ENCODE assay signal across 15 cellular contexts in genomic region chr13:40615619-40616018, GRCh38. TPM values are rescaled to one million over a fixed set of nuclear protein-coding genes. Genes with fewer than 3 reads are reported as not detected.
DNase-seq lines count a peak whose midpoint lies in the region; ATAC-seq, FAIRE-seq and TF ChIP-seq lines count a peak whose summit lies in the region.
"Had no signal": no experiment of that assay in that cellular context is flagged by ENCODE, and none has a peak within 500 bp of the region (broad histone marks: within the 10 kb centered on the region; RNA-seq: fewer than 3 reads in every experiment).

No MANE protein-coding gene starts in this region.

- intact Hi-C loops in activated CD8-positive, alpha-beta T cell treated with anti-CD3 and anti-CD28 coated beads for 36 hours (cut with micrococcal nuclease) = no loop called here

- CTCF ChIA-PET in activated CD8-positive, alpha-beta T cell treated with anti-CD3 and anti-CD28 coated beads for 36 hours (lab: Charles Lee) = interaction anchor here (1.5 to 1.8 kb wide), 2 partner anchors 11 to 15 kb away, joined by 3 to 4 read pairs; no protein-coding TSS in a partner anchor

- DNase-seq in stimulated activated naive CD8-positive, alpha-beta T cell treated with anti-CD3 and anti-CD28 coated beads, Interleukin-15, Interleukin-2, amounts not matched to agents 100 U/mL and 50 U/mL, for 24 hours = no peak
- DNase-seq in activated CD8-positive, alpha-beta T cell treated with anti-CD3 and anti-CD28 coated beads for 36 hours = no peak
- no peak for DNase-seq in immature natural killer cell
- DNase-seq in HTR-8/SVneo (ENCODE audit: insufficient read length, low spot score) = no peak
- DNase-seq: activated effector memory CD4-positive, alpha-beta T cell treated with Interleukin-2 at 50 U/mL for 16 hours; DMS53; effector CD8-positive, alpha-beta T cell; mesenchymal stem cell; NCI-H1436 treated with DMSO at 0.1 percent for 48 hours had no signal

- POLR2A ChIA-PET in activated CD8-positive, alpha-beta T cell treated with anti-CD3 and anti-CD28 coated beads for 36 hours (lab: Charles Lee) = no interaction called here

- ATAC-seq in stimulated activated naive CD8-positive, alpha-beta T cell treated with anti-CD3 and anti-CD28 coated beads, Interleukin-15, Interleukin-2, amounts not matched to agents 100 U/mL and 50 U/mL, for 24 hours = no peak
- no peak for ATAC-seq in activated CD8-positive, alpha-beta T cell treated with anti-CD3 and anti-CD28 coated beads for 36 hours
- ATAC-seq in GM18498 (IDR thresholded peaks at IDR 0.05; ENCODE audit: unreplicated experiment) (no peak), GM19463 (IDR thresholded peaks at IDR 0.05; ENCODE audit: unreplicated experiment) (no peak), HG02884 (IDR thresholded peaks at IDR 0.05; ENCODE audit: unreplicated experiment) (no peak)
- ATAC-seq: SK-N-SH treated with all-trans-retinoic acid at 6 μM for 48 hours had no signal

- peaks cover 47% of the 10 kb centered on the region for H3K36me3 Mint-ChIP-seq in stimulated activated naive CD8-positive, alpha-beta T cell treated with anti-CD3 and anti-CD28 coated beads, Interleukin-15, Interleukin-2, amounts not matched to agents 100 ng/mL and 50 ng/mL, for 24 hours (ENCODE audit: low read depth)
- peaks cover 40% of the 10 kb centered on the region for H3K36me3 Mint-ChIP-seq in activated CD8-positive, alpha-beta T cell treated with anti-CD3 and anti-CD28 coated beads for 36 hours (ENCODE audit: low read depth)
- H3K36me3 Mint-ChIP-seq in immature natural killer cell = peaks cover 0 to 11% (median 0%) of the 10 kb centered on the region in 3 donors

- FAIRE-seq in HTR-8/SVneo (lab: Jason Lieb, UNC) = no peak
- FAIRE-seq: frontal cortex had no signal

- TF ChIP-seq CTCF in activated CD8-positive, alpha-beta T cell treated with anti-CD3 and anti-CD28 coated beads for 36 hours (IDR thresholded peaks at IDR 0.05) = no peak

- H3K27ac Mint-ChIP-seq in stimulated activated naive CD8-positive, alpha-beta T cell treated with anti-CD3 and anti-CD28 coated beads, Interleukin-15, Interleukin-2, amounts not matched to agents 100 ng/mL and 50 ng/mL, for 24 hours = peak overlapping the region; percentile 71
- peak overlapping the region; percentile 47 for H3K27ac Mint-ChIP-seq in activated CD8-positive, alpha-beta T cell treated with anti-CD3 and anti-CD28 coated beads for 36 hours
- peak overlapping the region; percentile 30 to 100 (median 98) for H3K27ac Mint-ChIP-seq in immature natural killer cell

- no peak overlapping the region for H3K4me3 Mint-ChIP-seq in stimulated activated naive CD8-positive, alpha-beta T cell treated with anti-CD3 and anti-CD28 coated beads, Interleukin-15, Interleukin-2, amounts not matched to agents 100 ng/mL and 50 ng/mL, for 24 hours
- no peak overlapping the region for H3K4me3 Mint-ChIP-seq in activated CD8-positive, alpha-beta T cell treated with anti-CD3 and anti-CD28 coated beads for 36 hours
- no peak overlapping the region for H3K4me3 Mint-ChIP-seq in immature natural killer cell

- no peaks in the 10 kb centered on the region for H3K27me3 Mint-ChIP-seq in stimulated activated naive CD8-positive, alpha-beta T cell treated with anti-CD3 and anti-CD28 coated beads, Interleukin-15, Interleukin-2, amounts not matched to agents 100 ng/mL and 50 ng/mL, for 24 hours
- no peaks in the 10 kb centered on the region for H3K27me3 Mint-ChIP-seq in activated CD8-positive, alpha-beta T cell treated with anti-CD3 and anti-CD28 coated beads for 36 hours
- peaks cover 0 to 2% (median 2%) of the 10 kb centered on the region in 3 donors for H3K27me3 Mint-ChIP-seq in immature natural killer cell (ENCODE audit: low read depth in 3 of 3)

- peaks cover 100% of the 10 kb centered on the region for H3K4me1 Mint-ChIP-seq in stimulated activated naive CD8-positive, alpha-beta T cell treated with anti-CD3 and anti-CD28 coated beads, Interleukin-15, Interleukin-2, amounts not matched to agents 100 ng/mL and 50 ng/mL, for 24 hours (ENCODE audit: low read depth)
- H3K4me1 Mint-ChIP-seq in activated CD8-positive, alpha-beta T cell treated with anti-CD3 and anti-CD28 coated beads for 36 hours (ENCODE audit: low read depth) = peaks cover 92% of the 10 kb centered on the region
- H3K4me1 Mint-ChIP-seq in immature natural killer cell = peaks cover 56 to 73% of the 10 kb centered on the region in 2 donors

- H3K9me3 Mint-ChIP-seq in stimulated activated naive CD8-positive, alpha-beta T cell treated with anti-CD3 and anti-CD28 coated beads, Interleukin-15, Interleukin-2, amounts not matched to agents 100 ng/mL and 50 ng/mL, for 24 hours = no peaks in the 10 kb centered on the region
- no peaks in the 10 kb centered on the region for H3K9me3 Mint-ChIP-seq in activated CD8-positive, alpha-beta T cell treated with anti-CD3 and anti-CD28 coated beads for 36 hours
- H3K9me3 Mint-ChIP-seq in immature natural killer cell = no peaks in the 10 kb centered on the region

RNA-seq across cellular contexts. Expression of gene FOXO1, which starts 50.8 kb away (rescaled TPM):
- 10 to 100 TPM; 30.6 to 30.8 TPM for total RNA-seq in activated CD8-positive, alpha-beta T cell treated with anti-CD3 and anti-CD28 coated beads for 36 hours
- polyA plus RNA-seq in immature natural killer cell = 10 to 100 TPM in 2 of 3 donors, 1 to 10 TPM in 1; 4.5 to 15.6 (median 12.5) TPM

Comparison
In these comparisons a context has a peak if more than half of its experiments do, and no peak if none do; other contexts are left out.
1. H3K27ac Mint-ChIP-seq: peak in every context shown above with its lines; median percentile 98 in immature natural killer cell; 71 in stimulated activated naive CD8-positive, alpha-beta T cell treated with anti-CD3 and anti-CD28 coated beads, Interleukin-15, Interleukin-2, amounts not matched to agents 100 ng/mL and 50 ng/mL, for 24 hours; 47 in activated CD8-positive, alpha-beta T cell treated with anti-CD3 and anti-CD28 coated beads for 36 hours.